In the genomic region with DNA sequence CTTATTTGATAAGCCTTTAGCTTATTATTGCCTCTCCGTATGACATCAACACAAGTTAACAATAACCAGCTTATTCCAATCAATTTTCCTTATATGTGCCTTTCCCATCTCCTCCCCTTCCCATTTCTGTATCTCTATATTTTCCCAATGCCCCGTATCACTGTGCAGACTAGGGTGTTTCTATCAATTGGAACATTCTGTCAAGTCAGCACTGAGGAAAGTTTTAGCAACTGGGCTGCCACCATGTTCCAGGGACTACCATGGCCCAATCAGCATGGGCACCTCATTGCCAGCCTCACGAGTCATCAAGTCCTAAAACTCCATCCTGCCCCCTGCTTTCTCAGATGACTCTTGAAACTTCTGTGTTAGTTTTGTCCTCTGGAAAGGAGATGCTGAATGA, we compare ENCODE assay signal across 24 cellular contexts.
DNase-seq lines count a peak whose midpoint lies in the region; ATAC-seq, FAIRE-seq and TF ChIP-seq lines count a peak whose summit lies in the region.
"Had no signal": no experiment of that assay in that cellular context is flagged by ENCODE, and none has a peak within 500 bp of the region (broad histone marks: within the 10 kb centered on the region; RNA-seq: fewer than 3 reads in every experiment).

No MANE protein-coding gene starts in this region.

- TF ChIP-seq POLR2A in A549 (IDR thresholded peaks at IDR 0.05; ENCODE audit: low read length): no peak
- no peak for TF ChIP-seq POLR2A in K562 (conservative IDR thresholded peaks at IDR 0.05)

- peaks cover 11% of the 10 kb centered on the region for H3K9me3 Mint-ChIP-seq in activated naive CD8-positive, alpha-beta T cell treated with anti-CD3 and anti-CD28 coated beads, Interleukin-2, amount 50 U/mL, for 24 hours
- no peaks in the 10 kb centered on the region for H3K9me3 Mint-ChIP-seq in activated naive CD8-positive, alpha-beta T cell treated with anti-CD3 and anti-CD28 coated beads for 36 hours

- no peak overlapping the region for H3K9ac ChIP-seq in K562 (ENCODE audit: insufficient read depth in 1 of 2, low read depth in 2 of 2, low read length in 2 of 2)
- H3K9ac ChIP-seq: BLaER1 had no signal

- no peaks in the 10 kb centered on the region for H3K36me3 Mint-ChIP-seq in activated naive CD8-positive, alpha-beta T cell treated with anti-CD3 and anti-CD28 coated beads, Interleukin-2, amount 50 U/mL, for 24 hours (ENCODE audit: low read depth)
- no peaks in the 10 kb centered on the region for H3K36me3 Mint-ChIP-seq in activated naive CD8-positive, alpha-beta T cell treated with anti-CD3 and anti-CD28 coated beads for 36 hours
- H3K36me3 Mint-ChIP-seq: CD14-positive monocyte; CD4-positive, alpha-beta memory T cell; CD4-positive, CD25-positive, alpha-beta regulatory T cell; CD8-positive, alpha-beta memory T cell had no signal

- no TSS peak for BruUV-seq in K562 (replicated peaks; lab: Mats Ljungman, UMichigan)

- no peaks in the 10 kb centered on the region for H4K20me1 ChIP-seq in K562 (replicated peaks; ENCODE audit: control insufficient read depth, insufficient read depth, low read length)
- H4K20me1 ChIP-seq: BLaER1 had no signal

- no peak overlapping the region for H3K4me3 Mint-ChIP-seq in activated naive CD8-positive, alpha-beta T cell treated with anti-CD3 and anti-CD28 coated beads, Interleukin-2, amount 50 U/mL, for 24 hours
- H3K4me3 Mint-ChIP-seq in activated naive CD8-positive, alpha-beta T cell treated with anti-CD3 and anti-CD28 coated beads for 36 hours: no peak overlapping the region
- H3K4me3 Mint-ChIP-seq: CD14-positive monocyte; CD4-positive, alpha-beta memory T cell; CD4-positive, CD25-positive, alpha-beta regulatory T cell; CD8-positive, alpha-beta memory T cell had no signal

- TF ChIP-seq EP300 in A549 (IDR thresholded peaks at IDR 0.05): no peak
- no peak for TF ChIP-seq EP300 in K562 (IDR thresholded peaks at IDR 0.05; ENCODE audit: low read length)

- POLR2A ChIA-PET in A549 (lab: Yijun Ruan, JAX): no interaction called here
- POLR2A ChIA-PET in K562 (lab: Yijun Ruan, JAX): no interaction called here

- H3K27ac ChIP-seq in A549 (no peak overlapping the region), K562 (ENCODE audit: extremely low read depth, low read depth, low read length) (no peak overlapping the region)
- H3K27ac ChIP-seq: 22Rv1, BLaER1 had no signal

- ATAC-seq in activated naive CD8-positive, alpha-beta T cell treated with anti-CD3 and anti-CD28 coated beads, Interleukin-2, amount 50 U/mL, for 24 hours: no peak
- no peak for ATAC-seq in A549
- no peak for ATAC-seq in K562
- ATAC-seq: GM12878 had no signal

- H3K4me3 ChIP-seq in A549: no peak overlapping the region
- H3K4me3 ChIP-seq in K562: no peak overlapping the region
- H3K4me3 ChIP-seq: BLaER1, GM12878 had no signal

- TF ChIP-seq RAD21 in A549 (conservative IDR thresholded peaks at IDR 0.05 in 1 of 2, IDR thresholded peaks at IDR 0.05 in 1 of 2) (no peak), K562 (CRISPR knock-in tag; conservative IDR thresholded peaks at IDR 0.05 in 1 of 2, IDR thresholded peaks at IDR 0.05 in 1 of 2) (no peak)

- intact Hi-C loops in K562 (cut with micrococcal nuclease): no loop called here

- H2AFZ ChIP-seq in K562 (ENCODE audit: low read depth, low read length): peak overlapping the region; percentile 37; the same call in 1 of the 2 replicates

- H3K27me3 Mint-ChIP-seq in activated naive CD8-positive, alpha-beta T cell treated with anti-CD3 and anti-CD28 coated beads, Interleukin-2, amount 50 U/mL, for 24 hours: no peaks in the 10 kb centered on the region
- no peaks in the 10 kb centered on the region for H3K27me3 Mint-ChIP-seq in activated naive CD8-positive, alpha-beta T cell treated with anti-CD3 and anti-CD28 coated beads for 36 hours
- H3K27me3 Mint-ChIP-seq: CD4-positive, alpha-beta memory T cell; CD4-positive, CD25-positive, alpha-beta regulatory T cell; CD8-positive, alpha-beta memory T cell had no signal

- in situ Hi-C loops in K562 (cut with MboI): no loop called here

- no peaks in the 10 kb centered on the region for H3K4me1 Mint-ChIP-seq in activated naive CD8-positive, alpha-beta T cell treated with anti-CD3 and anti-CD28 coated beads, Interleukin-2, amount 50 U/mL, for 24 hours
- H3K4me1 Mint-ChIP-seq in activated naive CD8-positive, alpha-beta T cell treated with anti-CD3 and anti-CD28 coated beads for 36 hours: no peaks in the 10 kb centered on the region
- H3K4me1 Mint-ChIP-seq: CD14-positive monocyte; CD4-positive, alpha-beta memory T cell; CD4-positive, CD25-positive, alpha-beta regulatory T cell; CD8-positive, alpha-beta memory T cell had no signal

- H3K27me3 ChIP-seq in K562 (ENCODE audit: control insufficient read depth in 2 of 2, insufficient read depth in 2 of 2, low read length in 2 of 2): no peaks in the 10 kb centered on the region
- H3K27me3 ChIP-seq: BE2C, BLaER1 had no signal

- no peaks in the 10 kb centered on the region for H3K9me1 ChIP-seq in K562 (ENCODE audit: control insufficient read depth, insufficient read depth, low read length)

- TF ChIP-seq CTCF in A549 (IDR thresholded peaks at IDR 0.05): no peak
- TF ChIP-seq CTCF in K562 (IDR thresholded peaks at IDR 0.05 in 2 of 3, conservative IDR thresholded peaks at IDR 0.05 in 1 of 3; ENCODE audit: insufficient read depth in 2 of 3, low read depth in 1 of 3, low read length in 3 of 3): no peak

- no peaks in the 10 kb centered on the region for H3K79me2 ChIP-seq in K562 (ENCODE audit: control insufficient read depth, insufficient read depth, low read length)

- no peak overlapping the region for H3K27ac Mint-ChIP-seq in activated naive CD8-positive, alpha-beta T cell treated with anti-CD3 and anti-CD28 coated beads, Interleukin-2, amount 50 U/mL, for 24 hours
- no peak overlapping the region for H3K27ac Mint-ChIP-seq in activated naive CD8-positive, alpha-beta T cell treated with anti-CD3 and anti-CD28 coated beads for 36 hours
- H3K27ac Mint-ChIP-seq: CD4-positive, alpha-beta memory T cell; CD4-positive, CD25-positive, alpha-beta regulatory T cell; CD8-positive, alpha-beta memory T cell had no signal

- H3K9me3 ChIP-seq in A549: no peaks in the 10 kb centered on the region
- H3K9me3 ChIP-seq in K562 (replicated peaks; ENCODE audit: control insufficient read depth, insufficient read depth, low read depth, low read length): no peaks in the 10 kb centered on the region; the same call in 1 of the 2 replicates
- H3K9me3 ChIP-seq: BE2C, BLaER1 had no signal

- H3K4me1 ChIP-seq in A549 (no peaks in the 10 kb centered on the region), K562 (replicated peaks in 1 of 2; ENCODE audit: control insufficient read depth in 2 of 2, insufficient read depth in 2 of 2, low read length in 2 of 2) (no peaks in the 10 kb centered on the region)
- H3K4me1 ChIP-seq: BE2C, BLaER1 had no signal

- no peaks in the 10 kb centered on the region for H3K36me3 ChIP-seq in K562 (ENCODE audit: control insufficient read depth, insufficient read depth, low read length)
- H3K36me3 ChIP-seq: BE2C, BLaER1 had no signal

- DNase-seq in activated naive CD8-positive, alpha-beta T cell treated with anti-CD3 and anti-CD28 coated beads, Interleukin-2, amount 50 U/mL, for 24 hours: peak; percentile 1
- DNase-seq in activated naive CD8-positive, alpha-beta T cell treated with anti-CD3 and anti-CD28 coated beads for 36 hours: no peak
- DNase-seq in A549 (ENCODE audit: low read depth in 1 of 2, low spot score in 1 of 2): no peak
- DNase-seq in K562 (ENCODE audit: extremely low read depth in 1 of 4, low spot score in 3 of 4): no peak
- DNase-seq in stimulated activated CD4-positive, alpha-beta T cell treated with anti-CD3 and anti-CD28 coated beads, Interleukin-4, amount 100 ng/mL, for 24 hours: no peak
- DNase-seq: ACHN; BE2C; C1 segment of cervical spinal cord; CD4-positive, alpha-beta memory T cell; CD4-positive, CD25-positive, alpha-beta regulatory T cell; CD8-positive, alpha-beta memory T cell; COR-L47; DMS 273 treated with DMSO at 0.1 percent for 48 hours; DMS153; DMS53; DND-41; EL; GDM1 had no signal

- 5% methylated on average over 3 of the region's 3 CpGs for WGBS in A549 (ENCODE audit: missing lambda C conversion rate)
- WGBS in K562 (ENCODE audit: insufficient coverage, low coverage, missing lambda C conversion rate): 46% methylated on average over 3 of the region's 3 CpGs

- FAIRE-seq in A549 (lab: Jason Lieb, UNC) (no peak), K562 (lab: Jason Lieb, UNC) (no peak)
- FAIRE-seq: GM12878, GM12892, GM18507 had no signal

- CTCF ChIA-PET in A549 (lab: Yijun Ruan, JAX) (no interaction called here), K562 (lab: Yijun Ruan, JAX; ENCODE audit: low intra/inter-chr PET ratio) (no interaction called here)

- no peak overlapping the region for H3K4me2 ChIP-seq in A549
- H3K4me2 ChIP-seq in K562 (ENCODE audit: insufficient read depth, low read length): no peak overlapping the region
- H3K4me2 ChIP-seq: BLaER1 had no signal

TF ChIP-seq in A549, 52 proteins besides CTCF, POLR2A, EP300 and RAD21:
- TF ChIP-seq GATA3 (IDR thresholded peaks at IDR 0.05; ENCODE audit: borderline replicate concordance): no peak
- peak; percentile 18 for TF ChIP-seq MAFK (IDR thresholded peaks at IDR 0.05; ENCODE audit: partially characterized antibody)

TF ChIP-seq in K562, 482 proteins besides CTCF, POLR2A, EP300 and RAD21:
- TF ChIP-seq C11orf30 (IDR thresholded peaks at IDR 0.05; ENCODE audit: low read depth) (peak; percentile 49), FOXP1 (CRISPR knock-in tag; IDR thresholded peaks at IDR 0.05) (no peak), MAFG (tag; conservative IDR thresholded peaks at IDR 0.05) (0 out of 2 replicates have a peak, but pooled peaks have one; percentile 9), ZNF316 (IDR thresholded peaks at IDR 0.05) (peak; percentile 66), ARNT (IDR thresholded peaks at IDR 0.05) (no peak)
